ENCODE assay signal across 13 cellular contexts in genomic region chr5:75412111-75412990, GRCh38.
DNase-seq lines count a peak whose midpoint lies in the region; ATAC-seq and TF ChIP-seq lines count a peak whose summit lies in the region.
"Had no signal": no experiment of that assay in that cellular context is flagged by ENCODE, and none has a peak within 500 bp of the region (broad histone marks: within the 10 kb centered on the region; RNA-seq: fewer than 3 reads in every experiment).

No MANE protein-coding gene starts in this region.

- no peaks in the 10 kb centered on the region for H3K4me1 ChIP-seq in OCI-LY7 (ENCODE audit: insufficient read depth, low read length, poor library complexity, severe bottlenecking)
- H3K4me1 ChIP-seq in trophoblast cell (ENCODE audit: control insufficient read depth in 1 of 2, insufficient read depth in 2 of 2, low read length in 2 of 2) = no peaks in the 10 kb centered on the region

- H2BK5ac ChIP-seq in trophoblast cell (ENCODE audit: low read depth, low read length, poor library complexity) = no peak overlapping the region

- intact Hi-C loops in OCI-LY7 (cut with micrococcal nuclease; ENCODE audit: unreplicated experiment) = no loop called here

- no peak overlapping the region for H2BK120ac ChIP-seq in trophoblast cell (ENCODE audit: insufficient read depth, low read length, poor library complexity)

- H3K9ac ChIP-seq in trophoblast cell (ENCODE audit: low read length) = no peak overlapping the region

- H2BK12ac ChIP-seq in trophoblast cell (ENCODE audit: low read length) = no peak overlapping the region

- no peak overlapping the region for H4K8ac ChIP-seq in trophoblast cell (ENCODE audit: low read depth, low read length)

- H3K4me2 ChIP-seq in OCI-LY7 (ENCODE audit: low read length) (no peak overlapping the region), trophoblast cell (ENCODE audit: low read length) (no peak overlapping the region)

- H3K14ac ChIP-seq in trophoblast cell (ENCODE audit: low read length) = no peak overlapping the region

- TF ChIP-seq CTCF in GM12865 (IDR thresholded peaks at IDR 0.05; ENCODE audit: insufficient read depth, low read depth, low read length, missing control alignments) (no peak), OCI-LY7 (conservative IDR thresholded peaks at IDR 0.05; ENCODE audit: low read length) (0 out of 2 replicates have a peak, but pooled peaks have one; percentile 24), epithelial cell of proximal tubule (conservative IDR thresholded peaks at IDR 0.05; ENCODE audit: low read depth, low read length) (peak; percentile 24)

- H3K36me3 ChIP-seq in OCI-LY7 (ENCODE audit: insufficient read depth, low read length) (peaks cover 36% of the 10 kb centered on the region), trophoblast cell (ENCODE audit: control insufficient read depth in 1 of 2, insufficient read depth in 2 of 2, low read length in 2 of 2) (peaks cover 2 to 3% of the 10 kb centered on the region in 2 experiments), MG63 (no peaks in the 10 kb centered on the region)

- no peak overlapping the region for H3K27ac ChIP-seq in OCI-LY7 (ENCODE audit: low read depth, low read length, poor library complexity, severe bottlenecking)
- H3K27ac ChIP-seq in trophoblast cell (ENCODE audit: low read depth, low read length) = no peak overlapping the region

- CTCF ChIA-PET in OCI-LY7 (lab: Charles Lee; ENCODE audit: unreplicated experiment) = no interaction called here

- ATAC-seq in GM19455 (IDR thresholded peaks at IDR 0.05; ENCODE audit: unreplicated experiment) (no peak), GM21423 (IDR thresholded peaks at IDR 0.05; ENCODE audit: unreplicated experiment) (no peak)
- ATAC-seq: stimulated activated naive B cell treated with anti-CD40 and anti-IgM and Interleukin-4, amounts not matched to agents 10 μg/mL and 1 μg/mL and 100 μg/mL, for 72 hours had no signal

- H3K4ac ChIP-seq in trophoblast cell (ENCODE audit: low read depth, low read length) = no peak overlapping the region

- no peaks in the 10 kb centered on the region for H3K27me3 ChIP-seq in trophoblast cell (ENCODE audit: insufficient read depth, low read length)
- no peaks in the 10 kb centered on the region for H3K27me3 ChIP-seq in MG63

- WGBS in trophoblast cell (ENCODE audit: extremely low coverage, insufficient coverage, insufficient read length) = no CpG with 5 or more reads among the region's 4 CpGs

- POLR2A ChIA-PET in OCI-LY7 (lab: Charles Lee) = interaction anchor here (1.2 kb wide), 1 partner anchor 21 kb away, joined by 3 read pairs; no protein-coding TSS in a partner anchor

- no peaks in the 10 kb centered on the region for H3K9me3 ChIP-seq in OCI-LY7 (ENCODE audit: low read length)
- H3K9me3 ChIP-seq in trophoblast cell (ENCODE audit: insufficient read depth, low read depth, low read length) = no peaks in the 10 kb centered on the region
- no peaks in the 10 kb centered on the region for H3K9me3 ChIP-seq in MG63

- no peak overlapping the region for H4K12ac ChIP-seq in trophoblast cell (ENCODE audit: low read depth, low read length)

- no peaks in the 10 kb centered on the region for H3K79me2 ChIP-seq in OCI-LY7 (ENCODE audit: insufficient read depth, low read depth, low read length)
- H3K79me2 ChIP-seq in trophoblast cell (ENCODE audit: control insufficient read depth, insufficient read depth, low read length, poor library complexity) = no peaks in the 10 kb centered on the region

- H4K91ac ChIP-seq in trophoblast cell (ENCODE audit: low read depth, low read length) = no peak overlapping the region

- H3K79me1 ChIP-seq in trophoblast cell (ENCODE audit: low read length) = no peaks in the 10 kb centered on the region

- BruUV-seq in OCI-LY7 (replicated peaks; lab: Mats Ljungman, UMichigan) = no TSS peak

- no peak overlapping the region for H2AK5ac ChIP-seq in trophoblast cell (ENCODE audit: low read length)

- DNase-seq in GM12865 (ENCODE audit: low read depth) (peak; percentile 4), OCI-LY7 (ENCODE audit: low spot score) (no peak), epithelial cell of proximal tubule (ENCODE audit: low read depth) (peak; percentile 7), non-pigmented ciliary epithelial cell (ENCODE audit: low read depth) (peak; percentile 40), trophoblast cell (no peak), MG63 (no peak)
- DNase-seq: activated gamma-delta T cell; DMS79; erythroblast; stimulated activated CD4-positive, alpha-beta T cell treated with anti-CD3 and anti-CD28 coated beads, Interleukin-15, amount 100 ng/mL, for 24 hours; stimulated activated naive B cell treated with anti-CD40 and anti-IgM and Interleukin-4, amounts not matched to agents 10 μg/mL and 1 μg/mL and 100 μg/mL, for 72 hours had no signal

- H3K9me2 ChIP-seq in OCI-LY7 (ENCODE audit: insufficient read depth, low read length) = no peaks in the 10 kb centered on the region

- no peak overlapping the region for H3K23ac ChIP-seq in trophoblast cell (ENCODE audit: low read length)

- no peaks in the 10 kb centered on the region; the same call in 1 of the 2 replicates for H4K20me1 ChIP-seq in OCI-LY7 (ENCODE audit: insufficient read depth, low read length)

- H2AFZ ChIP-seq in OCI-LY7 (ENCODE audit: low read length) = no peak overlapping the region
- H2AFZ ChIP-seq in trophoblast cell (ENCODE audit: insufficient read depth, low read length, poor library complexity) = no peak overlapping the region

- no peak overlapping the region for H3K18ac ChIP-seq in trophoblast cell (ENCODE audit: low read length)

- H3K4me3 ChIP-seq in GM12865 (ENCODE audit: low read depth, low read length) (no peak overlapping the region), OCI-LY7 (ENCODE audit: low read depth, low read length, poor library complexity, severe bottlenecking) (no peak overlapping the region), epithelial cell of proximal tubule (ENCODE audit: low read depth, low read length) (no peak overlapping the region), trophoblast cell (ENCODE audit: low read depth, low read length) (no peak overlapping the region), MG63 (no peak overlapping the region)

Comparison
In these comparisons a context has a peak if more than half of its experiments do, and no peak if none do; other contexts are left out.
1. DNase-seq: peak in GM12865 (single experiment), epithelial cell of proximal tubule (single experiment) and non-pigmented ciliary epithelial cell (single experiment); none in OCI-LY7 (single experiment), trophoblast cell (0 of 2) and MG63 (single experiment).